ENCODE assay signal across 25 cellular contexts in genomic region chr10:24120651-24121050, GRCh38.
DNase-seq lines count a peak whose midpoint lies in the region; ATAC-seq and TF ChIP-seq lines count a peak whose summit lies in the region.
"Had no signal": no experiment of that assay in that cellular context is flagged by ENCODE, and none has a peak within 500 bp of the region (broad histone marks: within the 10 kb centered on the region; RNA-seq: fewer than 3 reads in every experiment).

No MANE protein-coding gene starts in this region.

- H3K27ac Mint-ChIP-seq in nephron: peak overlapping the region; percentile 97 to 99 (median 98)
- no peak overlapping the region for H3K27ac Mint-ChIP-seq in GM23338
- H3K27ac Mint-ChIP-seq: B cell had no signal

- WGBS in upper lobe of left lung, 2 donors: 59 to 81% methylated on average over 1 of the region's 1 CpG

- no peaks in the 10 kb centered on the region for H3F3A ChIP-seq in GM23338 (replicated peaks; ENCODE audit: low read depth)

- H3K9me3 ChIP-seq in left ventricle myocardium inferior (replicated peaks): no peaks in the 10 kb centered on the region
- H3K9me3 ChIP-seq in right atrium auricular region: no peaks in the 10 kb centered on the region
- H3K9me3 ChIP-seq in upper lobe of left lung: no peaks in the 10 kb centered on the region
- H3K9me3 ChIP-seq: SJSA1 had no signal

- H3K36me3 Mint-ChIP-seq in nephron (ENCODE audit: low read depth): peaks cover 4% of the 10 kb centered on the region
- no peaks in the 10 kb centered on the region for H3K36me3 Mint-ChIP-seq in GM23338 (ENCODE audit: low read depth)
- H3K36me3 Mint-ChIP-seq: CD8-positive, alpha-beta memory T cell had no signal

- peaks cover 59% of the 10 kb centered on the region for H3K4me1 Mint-ChIP-seq in nephron
- H3K4me1 Mint-ChIP-seq in GM23338: peaks cover 19% of the 10 kb centered on the region
- H3K4me1 Mint-ChIP-seq: B cell; CD8-positive, alpha-beta memory T cell had no signal

- peak overlapping the region; percentile 74 for H3K27ac ChIP-seq in left ventricle myocardium inferior (replicated peaks)
- H3K27ac ChIP-seq in right atrium auricular region: no peak overlapping the region
- peak overlapping the region in 3 of 4 donors; percentile 56 to 81 (median 69) for H3K27ac ChIP-seq in upper lobe of left lung
- H3K27ac ChIP-seq in GM23338 (ENCODE audit: low read depth): no peak overlapping the region
- H3K27ac ChIP-seq in dorsolateral prefrontal cortex: no peak overlapping the region
- H3K27ac ChIP-seq: 22Rv1, C4-2B, PC-9, SJSA1 had no signal

- DNase-seq in DMS 273 (lab: John Stamatoyannopoulos, UW; ENCODE audit: unreplicated experiment) (peak; percentile 34), DMS 273 treated with DMSO at 0.1 percent for 48 hours (lab: John Stamatoyannopoulos, UW) (no peak), left ventricle myocardium inferior (no peak), right atrium auricular region (ENCODE audit: low spot score) (no peak), upper lobe of left lung (no peak), GM23338 (ENCODE audit: low spot score) (no peak), dorsolateral prefrontal cortex (no peak)
- DNase-seq: Calu3; CD8-positive, alpha-beta memory T cell; H7; Karpas-422; NCI-H1105; NCI-H1436 treated with DMSO at 0.1 percent for 48 hours; NCI-H187 treated with DMSO at 0.1 percent for 48 hours; NCI-H446 treated with DMSO at 0.1 percent for 48 hours; NCI-H526; NK-92 treated with Interleukin-12 subunit alpha and Interleukin-12 subunit beta, amount 100 ng/mL, for 24 hours; PC-9 had no signal

- peaks cover 18% of the 10 kb centered on the region for H3K4me1 ChIP-seq in left ventricle myocardium inferior
- peaks cover 0 to 3% of the 10 kb centered on the region in 2 donors for H3K4me1 ChIP-seq in right atrium auricular region
- peaks cover 0 to 4% (median 0%) of the 10 kb centered on the region in 4 donors for H3K4me1 ChIP-seq in upper lobe of left lung
- H3K4me1 ChIP-seq in GM23338 (ENCODE audit: insufficient read depth): peaks cover 17% of the 10 kb centered on the region; the same call in 1 of the 2 replicates
- H3K4me1 ChIP-seq: SJSA1 had no signal

- TF ChIP-seq POLR2A in upper lobe of left lung (IDR thresholded peaks at IDR 0.05): no peak

- TF ChIP-seq CTCF in left ventricle myocardium inferior (IDR thresholded peaks at IDR 0.05; ENCODE audit: borderline replicate concordance) (no peak), right atrium auricular region (IDR thresholded peaks at IDR 0.05) (no peak), nephron (IDR thresholded peaks at IDR 0.05; ENCODE audit: unreplicated experiment in 3 of 3) (no peak), upper lobe of left lung (IDR thresholded peaks at IDR 0.05) (no peak), GM23338 (conservative IDR thresholded peaks at IDR 0.05; ENCODE audit: low read depth in 2 of 2) (no peak), dorsolateral prefrontal cortex (IDR thresholded peaks at IDR 0.05 in 54 of 56, conservative IDR thresholded peaks at IDR 0.05 in 2 of 56; ENCODE audit: low read depth in 1 of 56, partially characterized antibody in 56 of 56) (no peak)

- TF ChIP-seq EP300 in upper lobe of left lung (IDR thresholded peaks at IDR 0.05): no peak

- no peaks in the 10 kb centered on the region for H4K20me1 ChIP-seq in GM23338 (replicated peaks; ENCODE audit: insufficient read depth)

- H3K79me2 ChIP-seq in GM23338 (replicated peaks; ENCODE audit: insufficient read depth): no peaks in the 10 kb centered on the region

- ATAC-seq in upper lobe of left lung (ENCODE audit: low FRiP score in 2 of 2) (no peak), GM23338 (no peak)
- ATAC-seq: HepG2, Right ventricle myocardium inferior had no signal

- peaks cover 1% of the 10 kb centered on the region for H3K27me3 Mint-ChIP-seq in nephron (ENCODE audit: low read depth)
- no peaks in the 10 kb centered on the region for H3K27me3 Mint-ChIP-seq in GM23338 (ENCODE audit: insufficient read depth, low read depth, poor library complexity)
- H3K27me3 Mint-ChIP-seq: B cell; CD8-positive, alpha-beta memory T cell had no signal

- H3K36me3 ChIP-seq in left ventricle myocardium inferior (no peaks in the 10 kb centered on the region), right atrium auricular region (no peaks in the 10 kb centered on the region), upper lobe of left lung (no peaks in the 10 kb centered on the region), GM23338 (ENCODE audit: insufficient read depth) (no peaks in the 10 kb centered on the region)
- H3K36me3 ChIP-seq: SJSA1 had no signal

- peak overlapping the region; percentile 57 for H3K4me3 ChIP-seq in left ventricle myocardium inferior
- H3K4me3 ChIP-seq in right atrium auricular region: no peak overlapping the region
- peak overlapping the region in 2 of 4 donors; percentile 31 to 35 for H3K4me3 ChIP-seq in upper lobe of left lung
- H3K4me3 ChIP-seq in GM23338: no peak overlapping the region
- H3K4me3 ChIP-seq in dorsolateral prefrontal cortex: no peak overlapping the region
- H3K4me3 ChIP-seq: PC-9, SJSA1 had no signal

- no peak overlapping the region for H2AFZ ChIP-seq in GM23338
- H2AFZ ChIP-seq: PC-9 had no signal

- no peak overlapping the region for H3K4me2 ChIP-seq in GM23338
- H3K4me2 ChIP-seq: PC-9 had no signal

- intact Hi-C loops in left ventricle myocardium inferior (cut with micrococcal nuclease) (no loop called here), dorsolateral prefrontal cortex (cut with DNase I) (no loop called here)

- H3K9me2 ChIP-seq in GM23338 (ENCODE audit: insufficient read depth): 0 out of 2 replicates have a peak, but pooled peaks cover 2% of the 10 kb centered on the region

- H3K27me3 ChIP-seq in left ventricle myocardium inferior (ENCODE audit: low read depth) (no peaks in the 10 kb centered on the region), right atrium auricular region (no peaks in the 10 kb centered on the region), upper lobe of left lung (no peaks in the 10 kb centered on the region), GM23338 (ENCODE audit: insufficient read depth) (no peaks in the 10 kb centered on the region), dorsolateral prefrontal cortex (no peaks in the 10 kb centered on the region)
- H3K27me3 ChIP-seq: SJSA1 had no signal

- H3K4me3 Mint-ChIP-seq in nephron (peak overlapping the region; percentile 77 to 87 (median 86)), GM23338 (no peak overlapping the region)
- H3K4me3 Mint-ChIP-seq: B cell; CD8-positive, alpha-beta memory T cell had no signal

- no peaks in the 10 kb centered on the region for H3K9me3 Mint-ChIP-seq in nephron
- no peaks in the 10 kb centered on the region for H3K9me3 Mint-ChIP-seq in GM23338
- H3K9me3 Mint-ChIP-seq: CD8-positive, alpha-beta memory T cell had no signal

TF ChIP-seq in GM23338, 12 proteins besides CTCF, POLR2A, EP300 and RAD21:
- TF ChIP-seq ZNF331 (CRISPR knock-in tag; IDR thresholded peaks at IDR 0.05; ENCODE audit: low read depth) (no peak), REST (IDR thresholded peaks at IDR 0.05; ENCODE audit: unreplicated experiment) (no peak), NANOG (IDR thresholded peaks at IDR 0.05; ENCODE audit: borderline replicate concordance) (no peak), STAT1 (IDR thresholded peaks at IDR 0.05; ENCODE audit: unreplicated experiment) (no peak), CREB1 (CRISPR knock-in tag; IDR thresholded peaks at IDR 0.05; ENCODE audit: low read depth) (no peak), EZH2phosphoT487 (IDR thresholded peaks at IDR 0.05; ENCODE audit: unreplicated experiment) (no peak)

Comparison
In these comparisons a context has a peak if more than half of its experiments do, and no peak if none do; other contexts are left out.
1. H3K27ac ChIP-seq: peak in left ventricle myocardium inferior (single experiment) and upper lobe of left lung (3 of 4); none in right atrium auricular region (0 of 2), GM23338 (single experiment) and dorsolateral prefrontal cortex (0 of 59).